9 cellular contexts compared by ENCODE assay signal in genomic region chr3:195441051-195441450, GRCh38. TPM values are rescaled to one million over a fixed set of nuclear protein-coding genes. Genes with fewer than 3 reads are reported as not detected.
DNase-seq lines count a peak whose midpoint lies in the region; FAIRE-seq and TF ChIP-seq lines count a peak whose summit lies in the region.
"Had no signal": no experiment of that assay in that cellular context is flagged by ENCODE, and none has a peak within 500 bp of the region (broad histone marks: within the 10 kb centered on the region; RNA-seq: fewer than 3 reads in every experiment).

No MANE protein-coding gene starts in this region.

- peaks cover 6% of the 10 kb centered on the region for H3F3A ChIP-seq in smooth muscle cell (ENCODE audit: low read depth)

- no peaks in the 10 kb centered on the region for H3K36me3 ChIP-seq in smooth muscle cell (ENCODE audit: low read depth)

- peak overlapping the region; percentile 92 for H3K4me2 ChIP-seq in smooth muscle cell

- H3K79me2 ChIP-seq in smooth muscle cell (ENCODE audit: low read depth): peaks cover 56% of the 10 kb centered on the region

- H3K27me3 ChIP-seq in smooth muscle cell (ENCODE audit: low read depth): no peaks in the 10 kb centered on the region

- H4K20me1 ChIP-seq in smooth muscle cell (ENCODE audit: low read depth): peaks cover 56% of the 10 kb centered on the region

- no peak overlapping the region for H2AFZ ChIP-seq in smooth muscle cell (ENCODE audit: low read depth)

- H3K27ac ChIP-seq in smooth muscle cell (ENCODE audit: low read depth): peak overlapping the region; percentile 87

- H3K4me1 ChIP-seq in smooth muscle cell (ENCODE audit: low read depth): peaks cover 21% of the 10 kb centered on the region

- H3K9me3 ChIP-seq in smooth muscle cell (replicated peaks; ENCODE audit: low read depth): no peaks in the 10 kb centered on the region

- no peak for DNase-seq in GM19239 (ENCODE audit: insufficient read length, low spot score)
- DNase-seq in fibroblast of villous mesenchyme (ENCODE audit: low read depth): peak; percentile 29
- no peak for DNase-seq in smooth muscle cell (lab: John Stamatoyannopoulos, UW; ENCODE audit: unreplicated experiment)
- no peak for DNase-seq in retina
- DNase-seq in LoVo (ENCODE audit: low spot score): no peak
- no peak for DNase-seq in COLO829 (ENCODE audit: low spot score)
- no peak for DNase-seq in NCI-H2227 treated with DMSO at 0.1 percent for 48 hours (lab: John Stamatoyannopoulos, UW)

- peak; percentile 68 for FAIRE-seq in GM19239 (lab: Jason Lieb, UNC)
- FAIRE-seq: colon had no signal

- H3K9ac ChIP-seq in smooth muscle cell (ENCODE audit: low read depth): peak overlapping the region; percentile 92

- no peak for TF ChIP-seq CTCF in WI38 (IDR thresholded peaks at IDR 0.05; ENCODE audit: low read depth, low read length)
- TF ChIP-seq CTCF in fibroblast of villous mesenchyme (IDR thresholded peaks at IDR 0.05; ENCODE audit: insufficient read depth, low read depth, low read length): no peak
- TF ChIP-seq CTCF in smooth muscle cell (IDR thresholded peaks at IDR 0.05; ENCODE audit: borderline replicate concordance, insufficient read depth, poor library complexity, severe bottlenecking): no peak

- H3K4me3 ChIP-seq in WI38 (ENCODE audit: low read depth, low read length): peak overlapping the region; percentile 95
- peak overlapping the region; percentile 92 for H3K4me3 ChIP-seq in fibroblast of villous mesenchyme (ENCODE audit: low read depth, low read length)
- peak overlapping the region; percentile 97 for H3K4me3 ChIP-seq in smooth muscle cell

- 79% methylated on average over 2 of the region's 2 CpGs for WGBS in smooth muscle cell (ENCODE audit: low lambda C conversion rate)

RNA-seq across cellular contexts. Expression of gene ACAP2, which starts 1.8 kb away (rescaled TPM):
- total RNA-seq in fibroblast of villous mesenchyme: 72.5 and 91.1 TPM in 2 replicates
- total RNA-seq in smooth muscle cell: 41.8 and 58.9 TPM in 2 replicates
- 19.8 and 24.7 TPM in 2 replicates for polyA plus RNA-seq in smooth muscle cell
